Comparison of ENCODE assay signal across 1 cellular context in the genomic region with DNA sequence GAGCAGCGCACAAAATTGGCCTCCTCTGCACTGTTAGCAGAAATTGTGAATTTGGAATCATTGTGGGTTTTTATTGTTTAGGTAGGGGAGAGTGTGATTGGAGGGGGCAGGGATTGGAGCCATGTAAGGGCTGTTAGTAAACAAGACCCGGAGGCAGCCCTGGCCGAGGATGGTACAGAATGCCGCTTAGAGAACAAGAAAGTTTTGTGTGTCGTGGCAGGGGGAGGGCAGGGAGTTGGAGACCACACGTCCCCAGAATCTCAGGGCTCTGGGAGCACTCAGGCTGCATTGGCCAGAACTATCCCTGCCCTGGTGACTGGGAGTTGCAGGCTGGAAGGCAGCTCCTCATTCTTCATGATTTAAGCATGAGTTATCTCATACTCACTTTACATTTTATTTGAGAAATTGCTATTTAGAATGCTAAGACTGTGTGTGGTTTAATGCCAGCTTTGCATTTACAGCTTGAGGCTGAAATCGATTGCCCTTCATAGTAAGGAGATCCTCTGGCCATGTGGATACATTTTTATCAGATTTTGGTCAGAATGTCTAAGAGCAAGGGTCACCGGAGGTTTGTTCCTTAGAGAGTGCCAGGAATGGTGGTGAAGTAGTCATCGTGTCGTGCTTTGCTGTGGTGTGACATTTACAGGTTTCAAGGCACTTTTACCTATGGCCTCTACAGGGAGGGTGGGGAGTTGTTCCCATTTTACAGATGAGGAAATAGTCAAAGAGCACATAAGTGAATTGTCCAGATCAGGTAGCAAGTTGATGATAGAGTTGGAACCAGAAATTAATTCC.
TF ChIP-seq lines count a peak whose summit lies in the region.

No MANE protein-coding gene starts in this region.

TF ChIP-seq in IMR-90, 13 proteins besides CTCF, POLR2A, EP300 and RAD21 (continued from another document):
- no peak for TF ChIP-seq MXI1 (IDR thresholded peaks at IDR 0.05; ENCODE audit: borderline replicate concordance, low read depth, low read length)
- no peak for TF ChIP-seq RFX5 (IDR thresholded peaks at IDR 0.05; ENCODE audit: low read depth, low read length)
